ENCODE assay signal across 2 cellular contexts in the genomic region with DNA sequence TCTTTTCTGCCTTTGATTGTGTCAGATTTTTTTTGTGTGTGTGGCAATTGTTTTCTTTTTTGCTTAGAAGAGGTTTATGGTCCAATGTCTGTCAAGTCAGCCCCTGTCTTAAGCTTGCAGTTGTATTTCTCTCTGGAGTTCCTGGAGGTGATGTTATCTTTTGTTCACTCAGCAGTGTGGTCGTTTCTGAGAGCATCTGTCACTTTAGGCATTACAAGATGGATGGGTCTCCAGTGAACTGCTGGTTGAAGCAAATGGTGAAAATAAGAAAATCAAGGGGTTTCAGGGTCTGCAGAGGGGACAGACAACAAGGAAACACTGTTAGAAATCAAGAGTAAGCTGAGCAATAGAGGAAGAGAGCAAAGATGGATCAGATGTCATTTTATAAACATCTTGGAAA.
TF ChIP-seq lines count a peak whose summit lies in the region.

No MANE protein-coding gene starts in this region.

TF ChIP-seq in HEK293, 187 proteins besides CTCF, POLR2A, EP300 and RAD21 (continued from another document):
- no peak for TF ChIP-seq ZNF202 (tag by site-specific recombination; IDR thresholded peaks at IDR 0.05; ENCODE audit: borderline replicate concordance)
- TF ChIP-seq, protein P1, sequence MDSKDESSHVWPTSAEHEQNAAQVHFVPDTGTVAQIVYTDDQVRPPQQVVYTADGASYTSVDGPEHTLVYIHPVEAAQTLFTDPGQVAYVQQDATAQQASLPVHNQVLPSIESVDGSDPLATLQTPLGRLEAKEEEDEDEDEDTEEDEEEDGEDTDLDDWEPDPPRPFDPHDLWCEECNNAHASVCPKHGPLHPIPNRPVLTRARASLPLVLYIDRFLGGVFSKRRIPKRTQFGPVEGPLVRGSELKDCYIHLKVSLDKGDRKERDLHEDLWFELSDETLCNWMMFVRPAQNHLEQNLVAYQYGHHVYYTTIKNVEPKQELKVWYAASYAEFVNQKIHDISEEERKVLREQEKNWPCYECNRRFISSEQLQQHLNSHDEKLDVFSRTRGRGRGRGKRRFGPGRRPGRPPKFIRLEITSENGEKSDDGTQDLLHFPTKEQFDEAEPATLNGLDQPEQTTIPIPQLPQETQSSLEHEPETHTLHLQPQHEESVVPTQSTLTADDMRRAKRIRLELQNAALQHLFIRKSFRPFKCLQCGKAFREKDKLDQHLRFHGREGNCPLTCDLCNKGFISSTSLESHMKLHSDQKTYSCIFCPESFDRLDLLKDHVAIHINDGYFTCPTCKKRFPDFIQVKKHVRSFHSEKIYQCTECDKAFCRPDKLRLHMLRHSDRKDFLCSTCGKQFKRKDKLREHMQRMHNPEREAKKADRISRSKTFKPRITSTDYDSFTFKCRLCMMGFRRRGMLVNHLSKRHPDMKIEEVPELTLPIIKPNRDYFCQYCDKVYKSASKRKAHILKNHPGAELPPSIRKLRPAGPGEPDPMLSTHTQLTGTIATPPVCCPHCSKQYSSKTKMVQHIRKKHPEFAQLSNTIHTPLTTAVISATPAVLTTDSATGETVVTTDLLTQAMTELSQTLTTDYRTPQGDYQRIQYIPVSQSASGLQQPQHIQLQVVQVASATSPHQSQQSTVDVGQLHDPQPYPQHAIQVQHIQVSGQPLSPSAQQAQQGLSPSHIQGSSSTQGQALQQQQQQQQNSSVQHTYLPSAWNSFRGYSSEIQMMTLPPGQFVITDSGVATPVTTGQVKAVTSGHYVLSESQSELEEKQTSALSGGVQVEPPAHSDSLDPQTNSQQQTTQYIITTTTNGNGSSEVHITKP (tag by site-specific recombination; IDR thresholded peaks at IDR 0.05), result 0 out of 2 replicates have a peak, but pooled peaks have one; percentile 22
- peak; percentile 45; the same call in 1 of the 2 replicates for TF ChIP-seq GLIS1 (tag by site-specific recombination; IDR thresholded peaks at IDR 0.05)

TF ChIP-seq in WTC11, 78 proteins besides CTCF, POLR2A, EP300 and RAD21 (continued from another document):
- no peak for TF ChIP-seq AFF4 (CRISPR knock-in tag; IDR thresholded peaks at IDR 0.05; ENCODE audit: borderline replicate concordance)
- TF ChIP-seq MYBL2 (CRISPR knock-in tag; IDR thresholded peaks at IDR 0.05), result no peak
